In genomic region chrX:129553619-129554288, GRCh38 we compare ENCODE assay signal across 11 cellular contexts. TPM values are rescaled to one million over a fixed set of nuclear protein-coding genes. Genes with fewer than 3 reads are reported as not detected.
A peak's percentile ranks its signal among the peaks of the same experiment; 100 is the strongest.
DNase-seq lines count a peak whose midpoint lies in the region; ATAC-seq and TF ChIP-seq lines count a peak whose summit lies in the region.
"Had no signal": no experiment of that assay in that cellular context is flagged by ENCODE, and none has a peak within 500 bp of the region (broad histone marks: within the 10 kb centered on the region; RNA-seq: fewer than 3 reads in every experiment).

No MANE protein-coding gene starts in this region.

- intact Hi-C loops in dorsolateral prefrontal cortex (cut with DNase I): no loop called here

- no peak for TF ChIP-seq CTCF in dorsolateral prefrontal cortex (IDR thresholded peaks at IDR 0.05 in 54 of 56, conservative IDR thresholded peaks at IDR 0.05 in 2 of 56; ENCODE audit: low read depth in 1 of 56, partially characterized antibody in 56 of 56)

- peaks cover 0 to 76% (median 15%) of the 10 kb centered on the region in 45 donors for H3K27me3 ChIP-seq in dorsolateral prefrontal cortex

- ATAC-seq in GM18502 (IDR thresholded peaks at IDR 0.05; ENCODE audit: poor library complexity, unreplicated experiment) (peak; percentile 97), GM21447 (IDR thresholded peaks at IDR 0.05; ENCODE audit: unreplicated experiment) (peak; percentile 99), HG03108 (IDR thresholded peaks at IDR 0.05; ENCODE audit: unreplicated experiment) (peak; percentile 95)
- ATAC-seq in stimulated activated naive CD8-positive, alpha-beta T cell treated with anti-CD3 and anti-CD28 coated beads, Interleukin-15, Interleukin-2, amounts not matched to agents 100 U/mL and 50 U/mL, for 24 hours: no peak

- no peak overlapping the region for H3K27ac ChIP-seq in dorsolateral prefrontal cortex
- H3K27ac ChIP-seq: coronary artery had no signal

- DNase-seq in OCI-M1 (lab: John Stamatoyannopoulos, UW) (peak; percentile 41), cerebellum (ENCODE audit: low spot score) (no peak), NK-92 (lab: John Stamatoyannopoulos, UW; ENCODE audit: unreplicated experiment) (no peak), dorsolateral prefrontal cortex (no peak)
- no peak for DNase-seq in stimulated activated naive CD8-positive, alpha-beta T cell treated with anti-CD3 and anti-CD28 coated beads, Interleukin-15, Interleukin-2, amounts not matched to agents 100 U/mL and 50 U/mL, for 24 hours
- DNase-seq: NCI-H1436 treated with DMSO at 0.1 percent for 48 hours, T-helper 1 cell had no signal

- no peak overlapping the region for H3K4me3 ChIP-seq in dorsolateral prefrontal cortex
- H3K4me3 ChIP-seq: coronary artery had no signal

RNA-seq across cellular contexts. Expression of gene OCRL, which starts 13.7 kb away (rescaled TPM):
- 26.1 TPM for total RNA-seq in cerebellum
- total RNA-seq in dorsolateral prefrontal cortex: 10 to 100 TPM; 23.0 to 59.1 (median 44.3) TPM

RNA-seq across cellular contexts. Expression of gene SMARCA1, which starts 30.5 kb away (rescaled TPM):
- total RNA-seq in cerebellum (50.4 TPM), dorsolateral prefrontal cortex (10 to 100 TPM; 27.0 to 58.4 (median 44.4) TPM)
